Comparison of ENCODE assay signal across 1 cellular context in the genomic region with DNA sequence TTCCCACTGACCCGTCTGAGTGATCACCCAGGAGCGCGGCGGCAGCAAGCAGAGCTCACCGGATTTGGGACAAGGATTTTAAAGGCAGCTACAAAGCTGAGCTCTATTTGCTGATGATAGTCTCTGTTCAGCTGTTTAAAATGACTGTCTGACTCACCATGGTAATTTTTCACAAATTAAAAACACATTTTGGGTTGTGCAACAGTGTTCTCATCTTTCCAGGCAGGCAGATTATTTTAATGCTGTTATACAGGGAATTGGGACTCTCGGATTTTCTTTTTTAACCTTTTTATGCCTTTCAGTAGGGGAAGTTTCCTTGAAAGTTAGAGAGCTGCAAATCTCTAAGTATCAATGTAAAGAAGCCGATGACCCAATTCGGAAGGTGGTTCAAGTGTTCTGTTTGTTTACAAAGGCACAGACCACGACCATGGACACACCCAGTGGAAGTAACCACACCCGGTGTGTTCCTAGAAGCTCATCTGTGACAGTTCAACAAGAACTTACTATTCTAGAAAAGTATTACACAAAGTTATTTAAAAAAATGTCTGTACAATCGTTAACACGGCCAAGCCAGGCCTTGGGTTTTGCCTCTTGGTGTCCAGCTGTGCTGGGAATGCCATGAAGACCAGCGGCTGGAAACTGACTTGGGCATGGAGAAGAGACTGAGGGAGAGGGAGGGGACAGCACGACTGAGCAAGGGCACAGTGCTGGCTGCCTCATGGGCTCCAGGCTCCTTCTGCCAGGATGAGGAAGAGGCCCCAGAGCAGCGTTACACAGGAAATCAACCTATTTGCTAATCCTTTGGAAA.
TF ChIP-seq lines count a peak whose summit lies in the region.
"Not testable (repeated sequence)": the region's sequence is repeated elsewhere in the genome, so short reads cannot be mapped to it uniquely, and the experiment has no call there.

No MANE protein-coding gene starts in this region.

TF ChIP-seq in K562, 482 proteins besides CTCF, POLR2A, EP300 and RAD21:
- not testable (repeated sequence) for TF ChIP-seq CEBPG (CRISPR knock-in tag; IDR thresholded peaks at IDR 0.05)
- peak in 1 of 2 experiments; percentile 33; a peak in 1 of 4 replicates for TF ChIP-seq CEBPG (tag; conservative IDR thresholded peaks at IDR 0.05 in 1 of 2, IDR thresholded peaks at IDR 0.05 in 1 of 2)
